10 cellular contexts compared by ENCODE assay signal in the genomic region with DNA sequence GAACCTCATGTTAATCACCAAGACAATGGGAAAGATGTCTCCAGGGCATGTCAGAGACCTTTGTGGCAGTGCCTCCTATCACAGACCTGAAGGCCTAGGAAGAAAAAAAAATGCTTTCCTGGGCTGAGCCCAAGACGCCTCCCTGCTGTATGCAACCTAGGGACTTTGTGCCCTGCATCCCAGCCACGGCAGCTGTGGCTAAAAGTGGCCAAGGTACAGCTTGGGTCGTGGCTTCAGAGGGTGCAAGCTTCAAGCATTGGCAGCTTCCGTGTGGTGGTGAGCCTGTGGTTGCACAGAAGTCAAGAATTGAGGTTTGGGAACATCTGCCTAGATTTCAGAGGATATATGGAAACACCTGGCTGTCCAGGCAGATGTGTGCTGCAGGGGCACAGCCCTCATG. TPM values are rescaled to one million over a fixed set of nuclear protein-coding genes. Genes with fewer than 3 reads are reported as not detected.
"Had no signal": no experiment of that assay in that cellular context is flagged by ENCODE, and none has a peak within 500 bp of the region (broad histone marks: within the 10 kb centered on the region; RNA-seq: fewer than 3 reads in every experiment).

No MANE protein-coding gene starts in this region.

- H3K4me1 ChIP-seq: HAP-1 had no signal

- H3K9me3 ChIP-seq: HAP-1 had no signal

- H2AFZ ChIP-seq: GM23338 had no signal

- ATAC-seq: GM23338, HCT116, K562 had no signal

- DNase-seq: HFFc6, IMR-90, KG1 had no signal

- H3K4me3 ChIP-seq: GM23338, HAP-1, K562 had no signal

- H3K36me3 ChIP-seq: HAP-1 had no signal

- H3K4me2 ChIP-seq: GM23338 had no signal

- FAIRE-seq: H1, H54, HTR-8/SVneo, K562 had no signal

RNA-seq across cellular contexts. Expression of a gene that starts 40.5 kb away (rescaled TPM):
- polyA plus RNA-seq: GM23338, H1, IMR-90, K562 had no signal
